Comparison of ENCODE assay signal across 2 cellular contexts in the genomic region with DNA sequence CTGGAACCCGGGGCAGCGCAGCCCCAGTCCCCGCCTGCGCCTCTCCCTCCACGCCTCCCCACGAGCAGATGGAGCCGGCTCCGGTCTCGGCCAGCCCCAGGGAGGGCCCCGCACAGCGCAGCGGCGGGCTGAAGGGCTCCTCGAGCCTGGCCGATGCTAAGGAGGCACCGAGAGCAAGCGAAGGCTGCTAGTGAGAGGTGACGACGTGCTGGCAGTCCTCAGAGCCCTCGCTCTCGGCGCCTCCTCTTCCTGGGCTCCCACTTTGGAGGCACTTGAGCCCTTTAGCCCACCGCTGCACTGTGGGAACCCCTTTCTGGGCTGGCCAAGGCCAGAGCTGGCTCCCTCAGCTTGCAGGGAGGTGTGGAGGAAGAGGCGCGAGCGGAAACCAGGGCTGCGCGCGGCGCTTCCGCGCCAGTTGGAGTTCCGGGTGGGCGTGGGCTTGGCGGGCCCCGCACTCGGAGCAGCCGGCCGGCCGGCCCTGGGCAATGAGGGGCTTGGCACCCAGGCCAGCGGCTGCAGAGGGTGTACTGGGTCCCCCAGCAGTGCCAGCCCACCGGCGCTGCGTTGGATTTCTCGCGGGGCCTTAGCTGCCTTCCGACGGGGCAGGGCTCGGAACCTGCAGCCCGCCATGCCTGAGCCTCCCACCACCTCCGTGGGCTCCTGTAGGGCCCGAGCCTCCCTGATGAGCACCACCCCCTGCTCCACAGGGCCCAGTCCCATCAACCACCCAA.
A peak's percentile ranks its signal among the peaks of the same experiment; 100 is the strongest.
TF ChIP-seq lines count a peak whose summit lies in the region.

No MANE protein-coding gene starts in this region.

TF ChIP-seq in HEK293, 187 proteins besides CTCF, POLR2A, EP300 and RAD21 (continued from another document and continues in another):
- TF ChIP-seq ZNF777 (tag by site-specific recombination; IDR thresholded peaks at IDR 0.05; ENCODE audit: borderline replicate concordance) (no peak), ZNF521 (tag by site-specific recombination; IDR thresholded peaks at IDR 0.05) (no peak), BCL11B (tag by site-specific recombination; IDR thresholded peaks at IDR 0.05; ENCODE audit: low read depth) (no peak), ZNF426 (tag by site-specific recombination; IDR thresholded peaks at IDR 0.05) (no peak), ZNF202 (tag by site-specific recombination; IDR thresholded peaks at IDR 0.05; ENCODE audit: borderline replicate concordance) (no peak), PRDM1 (tag by site-specific recombination; IDR thresholded peaks at IDR 0.05) (no peak), ZNF404 (tag by site-specific recombination; IDR thresholded peaks at IDR 0.05) (no peak), ZNF366 (tag by site-specific recombination; conservative IDR thresholded peaks at IDR 0.05) (no peak), ZNF354C (tag by site-specific recombination; IDR thresholded peaks at IDR 0.05; ENCODE audit: borderline replicate concordance, low read depth) (no peak), TCF7L2 (IDR thresholded peaks at IDR 0.05; ENCODE audit: borderline replicate concordance, low read depth, low read length) (no peak), ZBTB48 (tag by site-specific recombination; IDR thresholded peaks at IDR 0.05) (no peak)
- TF ChIP-seq, protein P1, sequence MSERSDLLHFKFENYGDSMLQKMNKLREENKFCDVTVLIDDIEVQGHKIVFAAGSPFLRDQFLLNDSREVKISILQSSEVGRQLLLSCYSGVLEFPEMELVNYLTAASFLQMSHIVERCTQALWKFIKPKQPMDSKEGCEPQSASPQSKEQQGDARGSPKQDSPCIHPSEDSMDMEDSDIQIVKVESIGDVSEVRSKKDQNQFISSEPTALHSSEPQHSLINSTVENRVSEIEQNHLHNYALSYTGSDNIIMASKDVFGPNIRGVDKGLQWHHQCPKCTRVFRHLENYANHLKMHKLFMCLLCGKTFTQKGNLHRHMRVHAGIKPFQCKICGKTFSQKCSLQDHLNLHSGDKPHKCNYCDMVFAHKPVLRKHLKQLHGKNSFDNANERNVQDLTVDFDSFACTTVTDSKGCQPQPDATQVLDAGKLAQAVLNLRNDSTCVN (tag by site-specific recombination; optimal IDR thresholded peaks at IDR 0.05) = peak; percentile 57
- TF ChIP-seq, protein P2, sequence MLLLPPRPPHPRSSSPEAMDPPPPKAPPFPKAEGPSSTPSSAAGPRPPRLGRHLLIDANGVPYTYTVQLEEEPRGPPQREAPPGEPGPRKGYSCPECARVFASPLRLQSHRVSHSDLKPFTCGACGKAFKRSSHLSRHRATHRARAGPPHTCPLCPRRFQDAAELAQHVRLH (tag by site-specific recombination; IDR thresholded peaks at IDR 0.05) = no peak
- TF ChIP-seq, protein P3, sequence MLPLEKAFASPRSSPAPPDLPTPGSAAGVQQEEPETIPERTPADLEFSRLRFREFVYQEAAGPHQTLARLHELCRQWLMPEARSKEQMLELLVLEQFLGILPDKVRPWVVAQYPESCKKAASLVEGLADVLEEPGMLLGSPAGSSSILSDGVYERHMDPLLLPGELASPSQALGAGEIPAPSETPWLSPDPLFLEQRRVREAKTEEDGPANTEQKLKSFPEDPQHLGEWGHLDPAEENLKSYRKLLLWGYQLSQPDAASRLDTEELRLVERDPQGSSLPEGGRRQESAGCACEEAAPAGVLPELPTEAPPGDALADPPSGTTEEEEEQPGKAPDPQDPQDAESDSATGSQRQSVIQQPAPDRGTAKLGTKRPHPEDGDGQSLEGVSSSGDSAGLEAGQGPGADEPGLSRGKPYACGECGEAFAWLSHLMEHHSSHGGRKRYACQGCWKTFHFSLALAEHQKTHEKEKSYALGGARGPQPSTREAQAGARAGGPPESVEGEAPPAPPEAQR (tag by site-specific recombination; IDR thresholded peaks at IDR 0.05) = no peak
- TF ChIP-seq, protein P4, sequence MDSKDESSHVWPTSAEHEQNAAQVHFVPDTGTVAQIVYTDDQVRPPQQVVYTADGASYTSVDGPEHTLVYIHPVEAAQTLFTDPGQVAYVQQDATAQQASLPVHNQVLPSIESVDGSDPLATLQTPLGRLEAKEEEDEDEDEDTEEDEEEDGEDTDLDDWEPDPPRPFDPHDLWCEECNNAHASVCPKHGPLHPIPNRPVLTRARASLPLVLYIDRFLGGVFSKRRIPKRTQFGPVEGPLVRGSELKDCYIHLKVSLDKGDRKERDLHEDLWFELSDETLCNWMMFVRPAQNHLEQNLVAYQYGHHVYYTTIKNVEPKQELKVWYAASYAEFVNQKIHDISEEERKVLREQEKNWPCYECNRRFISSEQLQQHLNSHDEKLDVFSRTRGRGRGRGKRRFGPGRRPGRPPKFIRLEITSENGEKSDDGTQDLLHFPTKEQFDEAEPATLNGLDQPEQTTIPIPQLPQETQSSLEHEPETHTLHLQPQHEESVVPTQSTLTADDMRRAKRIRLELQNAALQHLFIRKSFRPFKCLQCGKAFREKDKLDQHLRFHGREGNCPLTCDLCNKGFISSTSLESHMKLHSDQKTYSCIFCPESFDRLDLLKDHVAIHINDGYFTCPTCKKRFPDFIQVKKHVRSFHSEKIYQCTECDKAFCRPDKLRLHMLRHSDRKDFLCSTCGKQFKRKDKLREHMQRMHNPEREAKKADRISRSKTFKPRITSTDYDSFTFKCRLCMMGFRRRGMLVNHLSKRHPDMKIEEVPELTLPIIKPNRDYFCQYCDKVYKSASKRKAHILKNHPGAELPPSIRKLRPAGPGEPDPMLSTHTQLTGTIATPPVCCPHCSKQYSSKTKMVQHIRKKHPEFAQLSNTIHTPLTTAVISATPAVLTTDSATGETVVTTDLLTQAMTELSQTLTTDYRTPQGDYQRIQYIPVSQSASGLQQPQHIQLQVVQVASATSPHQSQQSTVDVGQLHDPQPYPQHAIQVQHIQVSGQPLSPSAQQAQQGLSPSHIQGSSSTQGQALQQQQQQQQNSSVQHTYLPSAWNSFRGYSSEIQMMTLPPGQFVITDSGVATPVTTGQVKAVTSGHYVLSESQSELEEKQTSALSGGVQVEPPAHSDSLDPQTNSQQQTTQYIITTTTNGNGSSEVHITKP (tag by site-specific recombination; IDR thresholded peaks at IDR 0.05) = no peak
- TF ChIP-seq, protein P5, sequence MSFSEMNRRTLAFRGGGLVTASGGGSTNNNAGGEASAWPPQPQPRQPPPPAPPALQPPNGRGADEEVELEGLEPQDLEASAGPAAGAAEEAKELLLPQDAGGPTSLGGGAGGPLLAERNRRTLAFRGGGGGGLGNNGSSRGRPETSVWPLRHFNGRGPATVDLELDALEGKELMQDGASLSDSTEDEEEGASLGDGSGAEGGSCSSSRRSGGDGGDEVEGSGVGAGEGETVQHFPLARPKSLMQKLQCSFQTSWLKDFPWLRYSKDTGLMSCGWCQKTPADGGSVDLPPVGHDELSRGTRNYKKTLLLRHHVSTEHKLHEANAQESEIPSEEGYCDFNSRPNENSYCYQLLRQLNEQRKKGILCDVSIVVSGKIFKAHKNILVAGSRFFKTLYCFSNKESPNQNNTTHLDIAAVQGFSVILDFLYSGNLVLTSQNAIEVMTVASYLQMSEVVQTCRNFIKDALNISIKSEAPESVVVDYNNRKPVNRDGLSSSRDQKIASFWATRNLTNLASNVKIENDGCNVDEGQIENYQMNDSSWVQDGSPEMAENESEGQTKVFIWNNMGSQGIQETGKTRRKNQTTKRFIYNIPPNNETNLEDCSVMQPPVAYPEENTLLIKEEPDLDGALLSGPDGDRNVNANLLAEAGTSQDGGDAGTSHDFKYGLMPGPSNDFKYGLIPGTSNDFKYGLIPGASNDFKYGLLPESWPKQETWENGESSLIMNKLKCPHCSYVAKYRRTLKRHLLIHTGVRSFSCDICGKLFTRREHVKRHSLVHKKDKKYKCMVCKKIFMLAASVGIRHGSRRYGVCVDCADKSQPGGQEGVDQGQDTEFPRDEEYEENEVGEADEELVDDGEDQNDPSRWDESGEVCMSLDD (tag by site-specific recombination; IDR thresholded peaks at IDR 0.05) = no peak

TF ChIP-seq in GM12878, 131 proteins besides CTCF, POLR2A, EP300 and RAD21 (continued from another document):
- TF ChIP-seq BHLHE40 (IDR thresholded peaks at IDR 0.05; ENCODE audit: borderline replicate concordance in 1 of 2, low read depth in 2 of 2, low read length in 1 of 2) = 0 out of 4 replicates have a peak, but pooled peaks of 1 of the 2 experiments have one; percentile 4
- TF ChIP-seq, protein P6, sequence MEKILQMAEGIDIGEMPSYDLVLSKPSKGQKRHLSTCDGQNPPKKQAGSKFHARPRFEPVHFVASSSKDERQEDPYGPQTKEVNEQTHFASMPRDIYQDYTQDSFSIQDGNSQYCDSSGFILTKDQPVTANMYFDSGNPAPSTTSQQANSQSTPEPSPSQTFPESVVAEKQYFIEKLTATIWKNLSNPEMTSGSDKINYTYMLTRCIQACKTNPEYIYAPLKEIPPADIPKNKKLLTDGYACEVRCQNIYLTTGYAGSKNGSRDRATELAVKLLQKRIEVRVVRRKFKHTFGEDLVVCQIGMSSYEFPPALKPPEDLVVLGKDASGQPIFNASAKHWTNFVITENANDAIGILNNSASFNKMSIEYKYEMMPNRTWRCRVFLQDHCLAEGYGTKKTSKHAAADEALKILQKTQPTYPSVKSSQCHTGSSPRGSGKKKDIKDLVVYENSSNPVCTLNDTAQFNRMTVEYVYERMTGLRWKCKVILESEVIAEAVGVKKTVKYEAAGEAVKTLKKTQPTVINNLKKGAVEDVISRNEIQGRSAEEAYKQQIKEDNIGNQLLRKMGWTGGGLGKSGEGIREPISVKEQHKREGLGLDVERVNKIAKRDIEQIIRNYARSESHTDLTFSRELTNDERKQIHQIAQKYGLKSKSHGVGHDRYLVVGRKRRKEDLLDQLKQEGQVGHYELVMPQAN (conservative IDR thresholded peaks at IDR 0.05) = peak; percentile 30
- 0 out of 2 replicates have a peak, but pooled peaks have one; percentile 9 for TF ChIP-seq CREB1 (IDR thresholded peaks at IDR 0.05; ENCODE audit: low read depth)
- TF ChIP-seq EGR1 (IDR thresholded peaks at IDR 0.05; ENCODE audit: borderline replicate concordance in 1 of 2, low read depth in 2 of 2, low read length in 2 of 2) = peak in 1 of 2 experiments; percentile 47; a peak in 1 of 3 replicates
- TF ChIP-seq ZZZ3 (IDR thresholded peaks at IDR 0.05; ENCODE audit: control insufficient read depth, insufficient read length, low read depth) = no peak
- no peak for TF ChIP-seq TCF7 (IDR thresholded peaks at IDR 0.05; ENCODE audit: borderline replicate concordance)
